In genomic region chr17:10198509-10199249, GRCh38 we compare ENCODE assay signal across 8 cellular contexts. TPM values are rescaled to one million over a fixed set of nuclear protein-coding genes. Genes with fewer than 3 reads are reported as not detected.
DNase-seq lines count a peak whose midpoint lies in the region; ATAC-seq and TF ChIP-seq lines count a peak whose summit lies in the region.

TSS of gene GAS7 (minus strand) at chr17:10198606.

- CTCF ChIA-PET in RWPE1 (lab: Yijun Ruan, JAX), result no interaction called here

- H3K4me3 Mint-ChIP-seq in activated T-helper 17 cell treated with anti-CD3 and anti-CD28 coated beads, Interleukin-2, amount 50 U/mL, for 72 hours, result peak within 1 kb of the TSS; percentile 46
- H3K4me3 Mint-ChIP-seq in glutamatergic neuron (ENCODE audit: unreplicated experiment) (peak within 1 kb of the TSS; percentile 88), osteocyte (ENCODE audit: unreplicated experiment) (peak within 1 kb of the TSS; percentile 75)

- peaks cover 5% of the 10 kb centered on the region for H3K9me3 Mint-ChIP-seq in activated T-helper 17 cell treated with anti-CD3 and anti-CD28 coated beads, Interleukin-2, amount 50 U/mL, for 72 hours
- H3K9me3 Mint-ChIP-seq in glutamatergic neuron (ENCODE audit: unreplicated experiment) (peaks cover 16% of the 10 kb centered on the region), osteocyte (ENCODE audit: unreplicated experiment) (peaks cover 11% of the 10 kb centered on the region)

- H3K4me1 Mint-ChIP-seq in activated T-helper 17 cell treated with anti-CD3 and anti-CD28 coated beads, Interleukin-2, amount 50 U/mL, for 72 hours, result no peaks in the 10 kb centered on the region
- peaks cover 2% of the 10 kb centered on the region for H3K4me1 Mint-ChIP-seq in glutamatergic neuron (ENCODE audit: low read depth, unreplicated experiment)
- H3K4me1 Mint-ChIP-seq in osteocyte (ENCODE audit: unreplicated experiment), result peaks cover 12% of the 10 kb centered on the region

- DNase-seq in glutamatergic neuron (peak; percentile 74), osteocyte (ENCODE audit: extremely low spot score, unreplicated experiment) (peak; percentile 87), RKO (ENCODE audit: low spot score) (no peak), middle frontal gyrus (ENCODE audit: extremely low spot score, low spot score) (no peak), RWPE1 (ENCODE audit: low spot score) (no peak)

- TF ChIP-seq CTCF in glutamatergic neuron (IDR thresholded peaks at IDR 0.05; ENCODE audit: partially characterized antibody, unreplicated experiment), result no peak
- TF ChIP-seq CTCF in osteocyte (IDR thresholded peaks at IDR 0.05), result no peak
- TF ChIP-seq CTCF in RWPE1 (conservative IDR thresholded peaks at IDR 0.05; ENCODE audit: low read depth), result no peak

- no peaks in the 10 kb centered on the region for H3K36me3 Mint-ChIP-seq in activated T-helper 17 cell treated with anti-CD3 and anti-CD28 coated beads, Interleukin-2, amount 50 U/mL, for 72 hours (ENCODE audit: low read depth)
- H3K36me3 Mint-ChIP-seq in glutamatergic neuron (ENCODE audit: unreplicated experiment), result peaks cover 28% of the 10 kb centered on the region
- H3K36me3 Mint-ChIP-seq in osteocyte (ENCODE audit: unreplicated experiment), result peaks cover 2% of the 10 kb centered on the region

- H3K27ac Mint-ChIP-seq in activated T-helper 17 cell treated with anti-CD3 and anti-CD28 coated beads, Interleukin-2, amount 50 U/mL, for 72 hours, result no peak within 1 kb of the TSS
- no peak within 1 kb of the TSS for H3K27ac Mint-ChIP-seq in glutamatergic neuron (ENCODE audit: unreplicated experiment)
- no peak within 1 kb of the TSS for H3K27ac Mint-ChIP-seq in osteocyte (ENCODE audit: unreplicated experiment)

- peak; percentile 71 for ATAC-seq in GM18502 (IDR thresholded peaks at IDR 0.05; ENCODE audit: poor library complexity, unreplicated experiment)
- peak; percentile 65 for ATAC-seq in HG03442 (IDR thresholded peaks at IDR 0.05; ENCODE audit: unreplicated experiment)
- no peak for ATAC-seq in activated T-helper 17 cell treated with anti-CD3 and anti-CD28 coated beads, Interleukin-2, amount 50 U/mL, for 72 hours (replicated peaks)

- no peak within 1 kb of the TSS for H3K27ac ChIP-seq in RWPE1

- H3K27me3 Mint-ChIP-seq in activated T-helper 17 cell treated with anti-CD3 and anti-CD28 coated beads, Interleukin-2, amount 50 U/mL, for 72 hours, result peaks cover 24% of the 10 kb centered on the region
- peaks cover 11% of the 10 kb centered on the region for H3K27me3 Mint-ChIP-seq in glutamatergic neuron (ENCODE audit: unreplicated experiment)
- peaks cover 26% of the 10 kb centered on the region for H3K27me3 Mint-ChIP-seq in osteocyte (ENCODE audit: unreplicated experiment)

- POLR2A ChIA-PET in RWPE1 (lab: Yijun Ruan, JAX; ENCODE audit: low non-redundant PET), result no interaction called here

RNA-seq across cellular contexts. Expression of gene GAS7, which starts in this region (rescaled TPM):
- under 1 TPM; 0.42 to 0.43 TPM for total RNA-seq in activated T-helper 17 cell treated with anti-CD3 and anti-CD28 coated beads, Interleukin-2, amount 50 U/mL, for 72 hours
- total RNA-seq in glutamatergic neuron (ENCODE audit: unreplicated experiment), result 2.0 TPM
- total RNA-seq in osteocyte, result 18.1 and 18.4 TPM in 2 replicates

Comparison
In these comparisons a context has a peak if more than half of its experiments do, and no peak if none do; other contexts are left out.
1. DNase-seq: peak in glutamatergic neuron (single experiment) and osteocyte (single experiment); none in RKO (single experiment), middle frontal gyrus (single experiment) and RWPE1 (single experiment).
2. Peak in every context shown above with its lines, with median percentiles within 50 percentile points of each other: H3K4me3 Mint-ChIP-seq.